ENCODE assay signal across 25 cellular contexts in genomic region chr12:64706831-64707230, GRCh38.
"Had no signal": no experiment of that assay in that cellular context is flagged by ENCODE, and none has a peak within 500 bp of the region (broad histone marks: within the 10 kb centered on the region; RNA-seq: fewer than 3 reads in every experiment).

No MANE protein-coding gene starts in this region.

- H3K27ac Mint-ChIP-seq: memory B cell had no signal

- H3K9me3 Mint-ChIP-seq: effector memory CD8-positive, alpha-beta T cell; memory B cell; nephron progenitor cell; stimulated activated naive CD8-positive, alpha-beta T cell treated with anti-CD3 and anti-CD28 coated beads, Interleukin-15, amount 100 ng/mL, for 72 hours had no signal

- H3K4me3 Mint-ChIP-seq: effector memory CD8-positive, alpha-beta T cell; memory B cell; naive thymus-derived CD4-positive, alpha-beta T cell; nephron progenitor cell; stimulated activated naive CD8-positive, alpha-beta T cell treated with anti-CD3 and anti-CD28 coated beads, Interleukin-15, amount 100 ng/mL, for 72 hours had no signal

- H3K27me3 Mint-ChIP-seq: effector memory CD8-positive, alpha-beta T cell; memory B cell; naive thymus-derived CD4-positive, alpha-beta T cell; stimulated activated naive CD8-positive, alpha-beta T cell treated with anti-CD3 and anti-CD28 coated beads, Interleukin-15, amount 100 ng/mL, for 72 hours had no signal

- H3K27ac ChIP-seq: coronary artery, gastrocnemius medialis, ovary, psoas muscle, right lobe of liver, suprapubic skin, transverse colon, upper lobe of right lung, uterus had no signal

- H3K4me2 ChIP-seq: smooth muscle cell had no signal

- ATAC-seq: effector memory CD8-positive, alpha-beta T cell; gastrocnemius medialis; naive thymus-derived CD4-positive, alpha-beta T cell; psoas muscle; stimulated activated naive CD8-positive, alpha-beta T cell treated with anti-CD3 and anti-CD28 coated beads, Interleukin-15, amount 100 ng/mL, for 72 hours; upper lobe of right lung had no signal

- H3K27me3 ChIP-seq: gastrocnemius medialis, ovary, right lobe of liver, suprapubic skin, transverse colon, upper lobe of right lung, uterus had no signal

- H3K9me3 ChIP-seq: gastrocnemius medialis, ovary, psoas muscle, right lobe of liver, suprapubic skin, transverse colon, upper lobe of right lung, uterus had no signal

- DNase-seq: effector memory CD8-positive, alpha-beta T cell; gastrocnemius medialis; head of caudate nucleus; left ventricle myocardium superior; naive thymus-derived CD4-positive, alpha-beta T cell; nephron progenitor cell; occipital lobe; ovary; posterior cingulate gyrus; psoas muscle; right lobe of liver; stimulated activated CD4-positive, alpha-beta T cell treated with anti-CD3 and anti-CD28 coated beads, Interleukin-12 subunit alpha, Interleukin-12 subunit beta, amount 100 ng/mL, for 4 hours; stimulated activated CD4-positive, alpha-beta T cell treated with anti-CD3 and anti-CD28 coated beads, Interleukin-1b, Interleukin-23, amount 100 ng/mL, for 48 hours; stimulated activated CD4-positive, alpha-beta T cell treated with anti-CD3 and anti-CD28 coated beads, Interleukin-4, amount 100 ng/mL, for 1 hour; stimulated activated CD8-positive, alpha-beta memory T cell treated with anti-CD3 and anti-CD28 coated beads, Interleukin-4, amount 100 ng/mL, for 48 hours; stimulated activated naive CD4-positive, alpha-beta T cell; stimulated activated naive CD8-positive, alpha-beta T cell treated with anti-CD3 and anti-CD28 coated beads, Interleukin-15, amount 100 ng/mL, for 72 hours; transverse colon; upper lobe of right lung; uterus had no signal

- H3K36me3 ChIP-seq: gastrocnemius medialis, ovary, right lobe of liver, suprapubic skin, transverse colon, upper lobe of right lung, uterus had no signal

- H3K4me1 ChIP-seq: right lobe of liver, suprapubic skin, transverse colon, upper lobe of right lung, uterus had no signal

- H3K4me3 ChIP-seq: coronary artery, gastrocnemius medialis, lung, ovary, psoas muscle, right lobe of liver, smooth muscle cell, suprapubic skin, transverse colon, upper lobe of right lung, uterus had no signal

- H3K4me1 Mint-ChIP-seq: memory B cell had no signal
